Comparison of ENCODE assay signal across 13 cellular contexts in the genomic region with DNA sequence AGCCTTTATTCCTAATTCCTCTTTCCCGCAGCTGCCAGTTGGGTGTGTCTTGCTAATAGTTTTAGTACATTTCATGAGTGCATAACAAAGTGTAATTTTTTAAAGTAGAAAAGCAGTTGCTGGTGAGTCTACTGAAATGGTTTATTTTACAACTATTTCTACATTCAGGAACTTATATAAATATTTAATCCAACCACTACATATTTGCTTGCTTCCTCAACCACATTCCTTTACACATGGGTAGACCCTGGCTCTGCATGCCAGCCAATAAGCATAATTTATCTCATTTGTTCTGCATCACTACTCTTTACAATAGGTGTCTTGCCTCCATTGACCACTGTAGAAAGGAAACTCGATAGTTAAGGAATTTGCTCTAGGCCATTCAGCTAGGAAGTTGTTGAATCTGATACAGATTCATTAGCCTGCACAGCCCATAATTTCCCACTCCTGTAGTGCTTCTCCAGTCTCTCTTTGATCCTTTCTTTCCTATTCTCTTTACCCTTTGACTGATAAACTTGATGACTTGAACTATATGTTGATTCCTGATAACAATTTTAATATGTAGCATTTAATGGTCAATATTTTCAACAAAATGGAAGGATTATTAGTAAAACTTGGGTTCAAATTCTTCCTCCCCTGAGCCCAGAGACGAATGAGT.
DNase-seq lines count a peak whose midpoint lies in the region; ATAC-seq and TF ChIP-seq lines count a peak whose summit lies in the region.
"Had no signal": no experiment of that assay in that cellular context is flagged by ENCODE, and none has a peak within 500 bp of the region (broad histone marks: within the 10 kb centered on the region; RNA-seq: fewer than 3 reads in every experiment).

No MANE protein-coding gene starts in this region.

- ATAC-seq in HG02852 (IDR thresholded peaks at IDR 0.05; ENCODE audit: unreplicated experiment) (no peak), GM21390 (IDR thresholded peaks at IDR 0.05; ENCODE audit: unreplicated experiment) (no peak)
- ATAC-seq in CD4-positive, alpha-beta T cell (ENCODE audit: poor library complexity): no peak
- ATAC-seq: stimulated activated effector memory CD8-positive, alpha-beta T cell treated with anti-CD3 and anti-CD28 coated beads, Interleukin-12 subunit alpha, Interleukin-12 subunit beta, amount 100 ng/mL, for 72 hours had no signal

- H3F3A ChIP-seq in PC-9 (ENCODE audit: insufficient read depth, low read depth): peaks cover 33% of the 10 kb centered on the region

- BruUV-seq in PC-9 (replicated peaks; lab: Mats Ljungman, UMichigan): no TSS peak

- H3K9me3 Mint-ChIP-seq in CD4-positive, alpha-beta T cell: no peaks in the 10 kb centered on the region
- H3K9me3 Mint-ChIP-seq: stimulated activated effector memory CD8-positive, alpha-beta T cell treated with anti-CD3 and anti-CD28 coated beads, Interleukin-12 subunit alpha, Interleukin-12 subunit beta, amount 100 ng/mL, for 72 hours; T-helper 2 cell treated with Interferon-gamma antibody and Interleukin-4, amounts not matched to agents 5 μg/mL and 100 μg/mL, for 36 hours had no signal

- peaks cover 22% of the 10 kb centered on the region for H3K9me3 ChIP-seq in PC-9 (ENCODE audit: insufficient read depth, low read depth)
- no peaks in the 10 kb centered on the region for H3K9me3 ChIP-seq in CD4-positive, alpha-beta T cell (ENCODE audit: control insufficient read depth, low read length)

- intact Hi-C loops in PC-9 (cut with micrococcal nuclease; ENCODE audit: unreplicated experiment): loop anchor here (1.0 to 2.0 kb wide), 8 partner anchors 12 to 635 kb away; a partner anchor contains a TSS
- intact Hi-C loops in CD4-positive, alpha-beta T cell (cut with DNase I, micrococcal nuclease): no loop called here

- H3K4me1 ChIP-seq in PC-9 (replicated peaks; ENCODE audit: insufficient read depth): peaks cover 39% of the 10 kb centered on the region

- H3K79me2 ChIP-seq in PC-9 (ENCODE audit: low read depth): no peaks in the 10 kb centered on the region

- 0 out of 2 replicates have a peak, but pooled peaks cover 5% of the 10 kb centered on the region for H3K36me3 ChIP-seq in PC-9 (ENCODE audit: low read depth)

- H3K4me3 ChIP-seq in PC-9: no peak overlapping the region

- no peak overlapping the region for H3K4me3 Mint-ChIP-seq in CD4-positive, alpha-beta T cell
- H3K4me3 Mint-ChIP-seq: activated naive CD8-positive, alpha-beta T cell treated with anti-CD3 and anti-CD28 coated beads, Interleukin-2, amount 10 ng/mL, durations not matched to agents 7 days and 5 days; stimulated activated effector memory CD8-positive, alpha-beta T cell treated with anti-CD3 and anti-CD28 coated beads, Interleukin-12 subunit alpha, Interleukin-12 subunit beta, amount 100 ng/mL, for 72 hours; T-helper 2 cell treated with Interferon-gamma antibody and Interleukin-4, amounts not matched to agents 5 μg/mL and 100 μg/mL, for 36 hours had no signal

- TF ChIP-seq CTCF in PC-9 (conservative IDR thresholded peaks at IDR 0.05): no peak
- no peak for TF ChIP-seq CTCF in CD4-positive, alpha-beta T cell (IDR thresholded peaks at IDR 0.05)

- no peaks in the 10 kb centered on the region for H3K4me1 Mint-ChIP-seq in CD4-positive, alpha-beta T cell (ENCODE audit: low read depth)
- H3K4me1 Mint-ChIP-seq: activated naive CD8-positive, alpha-beta T cell treated with anti-CD3 and anti-CD28 coated beads, Interleukin-2, amount 10 ng/mL, durations not matched to agents 7 days and 5 days; stimulated activated effector memory CD8-positive, alpha-beta T cell treated with anti-CD3 and anti-CD28 coated beads, Interleukin-12 subunit alpha, Interleukin-12 subunit beta, amount 100 ng/mL, for 72 hours had no signal

- H3K27ac Mint-ChIP-seq in CD4-positive, alpha-beta T cell: no peak overlapping the region
- H3K27ac Mint-ChIP-seq: activated naive CD8-positive, alpha-beta T cell treated with anti-CD3 and anti-CD28 coated beads, Interleukin-2, amount 10 ng/mL, durations not matched to agents 7 days and 5 days; stimulated activated effector memory CD8-positive, alpha-beta T cell treated with anti-CD3 and anti-CD28 coated beads, Interleukin-12 subunit alpha, Interleukin-12 subunit beta, amount 100 ng/mL, for 72 hours; T-helper 2 cell treated with Interferon-gamma antibody and Interleukin-4, amounts not matched to agents 5 μg/mL and 100 μg/mL, for 36 hours had no signal

- no peak overlapping the region for H2AFZ ChIP-seq in PC-9

- peak overlapping the region; percentile 50 for H3K4me2 ChIP-seq in PC-9

- DNase-seq in GM04503 (ENCODE audit: low read depth) (peak; percentile 79), PC-9 (peak; percentile 63 to 99), epithelial cell of prostate (ENCODE audit: low read depth, low spot score) (no peak), renal cortical epithelial cell (ENCODE audit: low read depth) (peak; percentile 100), NCI-H1105 treated with DMSO at 0.1 percent for 48 hours (lab: John Stamatoyannopoulos, UW) (no peak)
- no peak for DNase-seq in CD4-positive, alpha-beta T cell
- DNase-seq: activated naive CD8-positive, alpha-beta T cell treated with anti-CD3 and anti-CD28 coated beads, Interleukin-2, amount 10 ng/mL, durations not matched to agents 7 days and 5 days; NCI-H1092 treated with DMSO at 0.1 percent for 48 hours; NK-92 treated with Interleukin-12 subunit alpha and Interleukin-12 subunit beta, amount 100 ng/mL, for 24 hours had no signal

- H3K27me3 Mint-ChIP-seq in CD4-positive, alpha-beta T cell: no peaks in the 10 kb centered on the region
- H3K27me3 Mint-ChIP-seq: activated naive CD8-positive, alpha-beta T cell treated with anti-CD3 and anti-CD28 coated beads, Interleukin-2, amount 10 ng/mL, durations not matched to agents 7 days and 5 days had no signal

- no peaks in the 10 kb centered on the region; the same call in 1 of the 2 replicates for H3K9me2 ChIP-seq in PC-9 (ENCODE audit: insufficient read depth)

- no peaks in the 10 kb centered on the region for H4K20me1 ChIP-seq in PC-9 (ENCODE audit: insufficient read depth)

- POLR2A ChIA-PET in PC-9 (lab: Charles Lee; ENCODE audit: unreplicated experiment): interaction anchor here (0.5 to 1.0 kb wide), 4 partner anchors 65 to 635 kb away, joined by 3 to 5 read pairs (median 4); no protein-coding TSS in a partner anchor
- POLR2A ChIA-PET in CD4-positive, alpha-beta T cell (lab: Charles Lee): no interaction called here

- H3K36me3 Mint-ChIP-seq in CD4-positive, alpha-beta T cell (ENCODE audit: low read depth): no peaks in the 10 kb centered on the region
- H3K36me3 Mint-ChIP-seq: activated naive CD8-positive, alpha-beta T cell treated with anti-CD3 and anti-CD28 coated beads, Interleukin-2, amount 10 ng/mL, durations not matched to agents 7 days and 5 days; stimulated activated effector memory CD8-positive, alpha-beta T cell treated with anti-CD3 and anti-CD28 coated beads, Interleukin-12 subunit alpha, Interleukin-12 subunit beta, amount 100 ng/mL, for 72 hours had no signal

- H3K27me3 ChIP-seq in PC-9 (ENCODE audit: insufficient read depth, low read depth): no peaks in the 10 kb centered on the region
- no peaks in the 10 kb centered on the region for H3K27me3 ChIP-seq in CD4-positive, alpha-beta T cell (ENCODE audit: control insufficient read depth, insufficient read depth, low read length)

- peak overlapping the region; percentile 97 for H3K27ac ChIP-seq in PC-9
- H3K27ac ChIP-seq in epithelial cell of prostate: peak overlapping the region; percentile 95
- H3K27ac ChIP-seq in CD4-positive, alpha-beta T cell (ENCODE audit: low read depth, low read length): no peak overlapping the region

- CTCF ChIA-PET in PC-9 (lab: Charles Lee): interaction anchor here (0.9 to 1.3 kb wide), 2 partner anchors 46 to 175 kb away, joined by 3 to 4 read pairs; no protein-coding TSS in a partner anchor
- CTCF ChIA-PET in CD4-positive, alpha-beta T cell (lab: Charles Lee): no interaction called here

Comparison
In these comparisons a context has a peak if more than half of its experiments do, and no peak if none do; other contexts are left out.
1. DNase-seq: peak in GM04503 (single experiment), PC-9 (2 of 2) and renal cortical epithelial cell (single experiment); none in epithelial cell of prostate (single experiment), CD4-positive, alpha-beta T cell (0 of 10) and NCI-H1105 treated with DMSO at 0.1 percent for 48 hours (single experiment).